1 cellular context compared by ENCODE assay signal in the genomic region with DNA sequence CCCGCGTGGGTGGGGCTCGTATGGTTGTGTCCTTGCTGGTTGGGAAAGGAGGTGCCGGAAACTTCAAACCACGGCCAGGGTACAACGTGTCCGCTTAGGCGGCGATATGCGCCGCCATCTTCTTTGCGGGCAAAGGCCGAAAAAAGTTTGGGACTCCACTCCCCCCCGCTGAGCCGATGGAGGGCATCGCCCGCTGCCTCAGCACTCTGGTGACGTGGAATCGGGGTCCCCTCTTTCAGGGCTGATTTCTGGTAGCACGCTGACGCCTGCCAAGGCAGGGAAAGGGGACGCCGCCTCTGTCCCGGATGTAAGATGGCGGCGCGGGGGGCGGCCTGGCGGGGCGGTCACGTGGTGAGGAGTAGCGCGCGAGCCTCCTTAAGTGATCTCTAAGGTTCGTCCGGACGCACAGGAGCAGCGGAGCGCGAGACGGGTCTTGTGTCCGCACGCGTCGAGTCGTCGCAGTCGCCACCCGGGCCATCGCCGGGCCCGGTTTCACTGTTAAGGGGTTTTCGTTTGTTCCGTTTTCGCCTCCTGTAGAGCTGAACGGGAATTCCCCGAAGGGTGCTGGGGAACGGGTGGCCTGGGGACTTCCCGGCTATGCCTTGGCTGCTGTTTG.
TF ChIP-seq lines count a peak whose summit lies in the region.

No MANE protein-coding gene starts in this region.

TF ChIP-seq in SK-N-SH treated with all-trans-retinoic acid at 6 μM for 48 hours, 23 proteins besides CTCF, POLR2A, EP300 and RAD21 (continued from another document):
- TF ChIP-seq, protein P1, sequence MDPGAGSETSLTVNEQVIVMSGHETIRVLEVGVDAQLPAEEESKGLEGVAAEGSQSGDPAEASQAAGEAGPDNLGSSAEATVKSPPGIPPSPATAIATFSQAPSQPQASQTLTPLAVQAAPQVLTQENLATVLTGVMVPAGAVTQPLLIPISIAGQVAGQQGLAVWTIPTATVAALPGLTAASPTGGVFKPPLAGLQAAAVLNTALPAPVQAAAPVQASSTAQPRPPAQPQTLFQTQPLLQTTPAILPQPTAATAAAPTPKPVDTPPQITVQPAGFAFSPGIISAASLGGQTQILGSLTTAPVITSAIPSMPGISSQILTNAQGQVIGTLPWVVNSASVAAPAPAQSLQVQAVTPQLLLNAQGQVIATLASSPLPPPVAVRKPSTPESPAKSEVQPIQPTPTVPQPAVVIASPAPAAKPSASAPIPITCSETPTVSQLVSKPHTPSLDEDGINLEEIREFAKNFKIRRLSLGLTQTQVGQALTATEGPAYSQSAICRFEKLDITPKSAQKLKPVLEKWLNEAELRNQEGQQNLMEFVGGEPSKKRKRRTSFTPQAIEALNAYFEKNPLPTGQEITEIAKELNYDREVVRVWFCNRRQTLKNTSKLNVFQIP (CRISPR knock-in tag; IDR thresholded peaks at IDR 0.05; ENCODE audit: borderline replicate concordance, low read depth) = no peak
- TF ChIP-seq ARNTL (CRISPR knock-in tag; IDR thresholded peaks at IDR 0.05; ENCODE audit: borderline replicate concordance, low read depth) (no peak), BACH2 (CRISPR knock-in tag; IDR thresholded peaks at IDR 0.05; ENCODE audit: borderline replicate concordance) (no peak), ZC3H10 (CRISPR knock-in tag; IDR thresholded peaks at IDR 0.05) (no peak), ISL1 (CRISPR knock-in tag; IDR thresholded peaks at IDR 0.05) (no peak), TCF4 (CRISPR knock-in tag; IDR thresholded peaks at IDR 0.05; ENCODE audit: borderline replicate concordance) (no peak), ZNF565 (CRISPR knock-in tag; conservative IDR thresholded peaks at IDR 0.05; ENCODE audit: low read depth) (no peak), ZNF70 (CRISPR knock-in tag; IDR thresholded peaks at IDR 0.05) (no peak), GLIS3 (CRISPR knock-in tag; IDR thresholded peaks at IDR 0.05) (no peak)
